Comparison of ENCODE assay signal across 18 cellular contexts in the genomic region with DNA sequence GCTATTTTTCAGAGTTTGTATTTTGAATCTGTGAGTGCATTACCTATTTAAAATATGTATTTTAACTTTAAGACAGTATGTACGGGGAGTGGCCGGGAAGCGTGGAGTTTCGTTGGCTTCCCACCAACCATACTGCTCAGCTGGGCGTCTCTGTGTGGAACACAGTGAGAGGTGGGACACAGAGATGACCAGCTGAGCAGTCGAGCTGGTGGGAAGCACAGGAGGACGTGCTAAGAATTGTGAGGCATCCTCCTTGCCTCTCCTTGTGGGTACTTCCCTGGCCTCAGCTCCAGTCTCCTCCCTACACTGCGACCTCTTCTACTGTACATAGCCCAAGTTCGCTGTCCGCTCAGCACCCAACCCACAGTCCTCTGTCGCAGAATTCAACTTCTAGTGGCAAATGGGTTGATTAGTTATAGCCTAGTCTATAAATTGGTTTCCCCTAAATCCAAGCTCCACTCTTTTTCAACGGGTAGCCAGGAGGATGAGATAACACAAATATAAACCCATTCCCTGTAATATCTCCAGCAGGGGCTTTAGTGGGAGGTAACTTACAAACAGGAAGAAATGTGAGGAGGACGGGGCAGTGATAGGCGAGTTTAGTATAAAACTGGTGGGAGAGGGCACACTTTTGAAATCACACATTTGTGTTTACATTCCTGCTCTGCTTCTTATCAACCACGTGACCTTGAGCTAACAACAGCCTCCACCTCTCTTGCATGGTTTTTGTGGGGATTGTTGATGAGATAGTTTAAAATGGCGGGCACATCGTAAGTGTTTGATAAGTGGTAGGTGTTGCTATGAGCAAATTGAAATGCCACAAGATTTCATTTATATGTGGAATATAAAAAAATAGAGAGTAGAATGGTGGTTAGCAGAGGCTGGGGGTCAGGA.
DNase-seq lines count a peak whose midpoint lies in the region; ATAC-seq, FAIRE-seq and TF ChIP-seq lines count a peak whose summit lies in the region.
"Had no signal": no experiment of that assay in that cellular context is flagged by ENCODE, and none has a peak within 500 bp of the region (broad histone marks: within the 10 kb centered on the region; RNA-seq: fewer than 3 reads in every experiment).

No MANE protein-coding gene starts in this region.

- DNase-seq in activated naive CD4-positive, alpha-beta T cell treated with anti-CD3 and anti-CD28 coated beads, Interleukin-2, amount 50 U/mL, for 72 hours (ENCODE audit: low spot score in 2 of 2): no peak
- DNase-seq in K562 (ENCODE audit: extremely low read depth in 1 of 4, low spot score in 3 of 4) (no peak), left lung (no peak), upper lobe of left lung (no peak)
- no peak for DNase-seq in stimulated activated naive CD4-positive, alpha-beta T cell (lab: John Stamatoyannopoulos, UW)
- no peak for DNase-seq in activated effector memory CD4-positive, alpha-beta T cell treated with Interleukin-2 at 50 U/mL for 16 hours
- DNase-seq: CD4-positive, alpha-beta memory T cell; KG1; NCI-H1048; NCI-H1436 treated with DMSO at 0.1 percent for 48 hours; NCI-H2081; NCI-H82; Right ventricle myocardium superior had no signal

- H3K27me3 ChIP-seq in K562 (ENCODE audit: control insufficient read depth in 2 of 2, insufficient read depth in 2 of 2, low read length in 2 of 2) (no peaks in the 10 kb centered on the region), left lung (no peaks in the 10 kb centered on the region), upper lobe of left lung (no peaks in the 10 kb centered on the region)

- no peak overlapping the region for H3K4me3 Mint-ChIP-seq in activated naive CD4-positive, alpha-beta T cell treated with anti-CD3 and anti-CD28 coated beads, Interleukin-2, amount 50 U/mL, for 24 hours
- H3K4me3 Mint-ChIP-seq: CD4-positive, alpha-beta memory T cell had no signal

- peaks cover 2% of the 10 kb centered on the region for H3K36me3 Mint-ChIP-seq in activated naive CD4-positive, alpha-beta T cell treated with anti-CD3 and anti-CD28 coated beads, Interleukin-2, amount 50 U/mL, for 24 hours
- H3K36me3 Mint-ChIP-seq in activated naive CD4-positive, alpha-beta T cell treated with anti-CD3 and anti-CD28 coated beads, Interleukin-2, amount 50 U/mL, for 72 hours: peaks cover 0 to 5% of the 10 kb centered on the region in 2 donors

- peaks cover 7% of the 10 kb centered on the region for H3K4me1 Mint-ChIP-seq in activated naive CD4-positive, alpha-beta T cell treated with anti-CD3 and anti-CD28 coated beads, Interleukin-2, amount 50 U/mL, for 24 hours
- H3K4me1 Mint-ChIP-seq: CD4-positive, alpha-beta memory T cell had no signal

- no peaks in the 10 kb centered on the region for H4K20me1 ChIP-seq in K562 (replicated peaks; ENCODE audit: control insufficient read depth, insufficient read depth, low read length)

- no peaks in the 10 kb centered on the region for H3K9me1 ChIP-seq in K562 (ENCODE audit: control insufficient read depth, insufficient read depth, low read length)

- FAIRE-seq in K562 (lab: Jason Lieb, UNC): no peak

- WGBS in K562 (ENCODE audit: insufficient coverage, low coverage, missing lambda C conversion rate): 5% methylated on average over 15 of the region's 17 CpGs
- WGBS in upper lobe of left lung, 2 donors: 67 to 68% methylated on average over 16 to 17 of the region's 17 CpGs

- TF ChIP-seq EP300 in K562 (IDR thresholded peaks at IDR 0.05; ENCODE audit: low read length) (no peak), upper lobe of left lung (IDR thresholded peaks at IDR 0.05) (no peak)

- no peak overlapping the region for H3K9ac ChIP-seq in K562 (ENCODE audit: insufficient read depth in 1 of 2, low read depth in 2 of 2, low read length in 2 of 2)

- POLR2A ChIA-PET in K562 (lab: Yijun Ruan, JAX): interaction anchor here (0.7 kb wide), 1 partner anchor 9 kb away, joined by 4 read pairs; no protein-coding TSS in a partner anchor

- no peaks in the 10 kb centered on the region for H3K9me3 ChIP-seq in K562 (replicated peaks; ENCODE audit: control insufficient read depth, insufficient read depth, low read depth, low read length)
- peaks cover 0 to 2% of the 10 kb centered on the region in 2 donors for H3K9me3 ChIP-seq in left lung
- H3K9me3 ChIP-seq in upper lobe of left lung: no peaks in the 10 kb centered on the region

- H3K9me3 Mint-ChIP-seq in activated naive CD4-positive, alpha-beta T cell treated with anti-CD3 and anti-CD28 coated beads, Interleukin-2, amount 50 U/mL, for 24 hours: no peaks in the 10 kb centered on the region
- peaks cover 0 to 6% of the 10 kb centered on the region in 2 donors for H3K9me3 Mint-ChIP-seq in activated naive CD4-positive, alpha-beta T cell treated with anti-CD3 and anti-CD28 coated beads, Interleukin-2, amount 50 U/mL, for 72 hours
- H3K9me3 Mint-ChIP-seq: CD4-positive, alpha-beta memory T cell had no signal

- H3K79me2 ChIP-seq in K562 (ENCODE audit: control insufficient read depth, insufficient read depth, low read length): no peaks in the 10 kb centered on the region

- no peak overlapping the region for H3K4me2 ChIP-seq in K562 (ENCODE audit: insufficient read depth, low read length)

- no peaks in the 10 kb centered on the region for H3K27me3 Mint-ChIP-seq in activated naive CD4-positive, alpha-beta T cell treated with anti-CD3 and anti-CD28 coated beads, Interleukin-2, amount 50 U/mL, for 24 hours
- H3K27me3 Mint-ChIP-seq: CD4-positive, alpha-beta memory T cell had no signal

- no peak for ATAC-seq in activated naive CD4-positive, alpha-beta T cell treated with anti-CD3 and anti-CD28 coated beads, Interleukin-2, amount 50 U/mL, for 72 hours
- ATAC-seq in K562 (no peak), left lung (peak; percentile 33), upper lobe of left lung (ENCODE audit: low FRiP score in 2 of 2) (peak; percentile 16 to 22), GM18873 (IDR thresholded peaks at IDR 0.05; ENCODE audit: low FRiP score, unreplicated experiment) (no peak)
- ATAC-seq: HCT116 had no signal

- TF ChIP-seq CTCF in K562 (IDR thresholded peaks at IDR 0.05 in 2 of 3, conservative IDR thresholded peaks at IDR 0.05 in 1 of 3; ENCODE audit: insufficient read depth in 2 of 3, low read depth in 1 of 3, low read length in 3 of 3) (no peak), left lung (IDR thresholded peaks at IDR 0.05) (no peak), upper lobe of left lung (IDR thresholded peaks at IDR 0.05) (no peak)

- no TSS peak for BruUV-seq in K562 (replicated peaks; lab: Mats Ljungman, UMichigan)

- peak overlapping the region; percentile 26 for H3K27ac Mint-ChIP-seq in activated naive CD4-positive, alpha-beta T cell treated with anti-CD3 and anti-CD28 coated beads, Interleukin-2, amount 50 U/mL, for 24 hours
- no peak overlapping the region for H3K27ac Mint-ChIP-seq in activated naive CD4-positive, alpha-beta T cell treated with anti-CD3 and anti-CD28 coated beads, Interleukin-2, amount 50 U/mL, for 72 hours
- H3K27ac Mint-ChIP-seq: CD4-positive, alpha-beta memory T cell had no signal

- H2AFZ ChIP-seq in K562 (ENCODE audit: low read depth, low read length): no peak overlapping the region

- TF ChIP-seq RAD21 in K562 (CRISPR knock-in tag; conservative IDR thresholded peaks at IDR 0.05 in 1 of 2, IDR thresholded peaks at IDR 0.05 in 1 of 2): no peak

- no peak overlapping the region for H3K4me3 ChIP-seq in K562
- H3K4me3 ChIP-seq in left lung: no peak overlapping the region
- no peak overlapping the region for H3K4me3 ChIP-seq in upper lobe of left lung
- H3K4me3 ChIP-seq: SK-N-MC had no signal

- H3K36me3 ChIP-seq in K562 (ENCODE audit: control insufficient read depth, insufficient read depth, low read length) (no peaks in the 10 kb centered on the region), left lung (no peaks in the 10 kb centered on the region), upper lobe of left lung (no peaks in the 10 kb centered on the region)

- intact Hi-C loops in K562 (cut with micrococcal nuclease): no loop called here
- intact Hi-C loops in left lung (cut with DNase I): no loop called here

- no peak for TF ChIP-seq POLR2A in K562 (conservative IDR thresholded peaks at IDR 0.05)
- TF ChIP-seq POLR2A in upper lobe of left lung (IDR thresholded peaks at IDR 0.05): no peak

- H3K27ac ChIP-seq in K562 (ENCODE audit: extremely low read depth, low read depth, low read length) (no peak overlapping the region), left lung (no peak overlapping the region), upper lobe of left lung (no peak overlapping the region)
- H3K27ac ChIP-seq: 22Rv1, SK-N-MC had no signal

- H3K4me1 ChIP-seq in K562 (replicated peaks in 1 of 2; ENCODE audit: control insufficient read depth in 2 of 2, insufficient read depth in 2 of 2, low read length in 2 of 2): no peaks in the 10 kb centered on the region
- H3K4me1 ChIP-seq in left lung: no peaks in the 10 kb centered on the region
- H3K4me1 ChIP-seq in upper lobe of left lung: no peaks in the 10 kb centered on the region

- in situ Hi-C loops in K562 (cut with MboI): no loop called here

- CTCF ChIA-PET in K562 (lab: Yijun Ruan, JAX; ENCODE audit: low intra/inter-chr PET ratio): no interaction called here

TF ChIP-seq in K562, 482 proteins besides CTCF, POLR2A, EP300 and RAD21 (continues in another document):
- TF ChIP-seq POLR2AphosphoS5 (IDR thresholded peaks at IDR 0.05; ENCODE audit: control insufficient read depth, insufficient read depth, low read depth, low read length): no peak
- no peak for TF ChIP-seq ZNF174 (CRISPR knock-in tag; IDR thresholded peaks at IDR 0.05)
- no peak for TF ChIP-seq NR0B1 (IDR thresholded peaks at IDR 0.05; ENCODE audit: partially characterized antibody)
- TF ChIP-seq ARHGAP35 (IDR thresholded peaks at IDR 0.05; ENCODE audit: partially characterized antibody): no peak
- no peak for TF ChIP-seq DMBX1 (CRISPR knock-in tag; IDR thresholded peaks at IDR 0.05; ENCODE audit: borderline replicate concordance)
- TF ChIP-seq, protein P1, sequence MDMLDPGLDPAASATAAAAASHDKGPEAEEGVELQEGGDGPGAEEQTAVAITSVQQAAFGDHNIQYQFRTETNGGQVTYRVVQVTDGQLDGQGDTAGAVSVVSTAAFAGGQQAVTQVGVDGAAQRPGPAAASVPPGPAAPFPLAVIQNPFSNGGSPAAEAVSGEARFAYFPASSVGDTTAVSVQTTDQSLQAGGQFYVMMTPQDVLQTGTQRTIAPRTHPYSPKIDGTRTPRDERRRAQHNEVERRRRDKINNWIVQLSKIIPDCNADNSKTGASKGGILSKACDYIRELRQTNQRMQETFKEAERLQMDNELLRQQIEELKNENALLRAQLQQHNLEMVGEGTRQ (CRISPR knock-in tag; IDR thresholded peaks at IDR 0.05): 0 out of 2 replicates have a peak, but pooled peaks have one; percentile 5

Comparison
In these comparisons a context has a peak if more than half of its experiments do, and no peak if none do; other contexts are left out.
1. ATAC-seq: peak in left lung (single experiment) and upper lobe of left lung (2 of 2); none in activated naive CD4-positive, alpha-beta T cell treated with anti-CD3 and anti-CD28 coated beads, Interleukin-2, amount 50 U/mL, for 72 hours (0 of 2), K562 (single experiment) and GM18873 (single experiment).